Comparison of ENCODE assay signal across 11 cellular contexts in the genomic region with DNA sequence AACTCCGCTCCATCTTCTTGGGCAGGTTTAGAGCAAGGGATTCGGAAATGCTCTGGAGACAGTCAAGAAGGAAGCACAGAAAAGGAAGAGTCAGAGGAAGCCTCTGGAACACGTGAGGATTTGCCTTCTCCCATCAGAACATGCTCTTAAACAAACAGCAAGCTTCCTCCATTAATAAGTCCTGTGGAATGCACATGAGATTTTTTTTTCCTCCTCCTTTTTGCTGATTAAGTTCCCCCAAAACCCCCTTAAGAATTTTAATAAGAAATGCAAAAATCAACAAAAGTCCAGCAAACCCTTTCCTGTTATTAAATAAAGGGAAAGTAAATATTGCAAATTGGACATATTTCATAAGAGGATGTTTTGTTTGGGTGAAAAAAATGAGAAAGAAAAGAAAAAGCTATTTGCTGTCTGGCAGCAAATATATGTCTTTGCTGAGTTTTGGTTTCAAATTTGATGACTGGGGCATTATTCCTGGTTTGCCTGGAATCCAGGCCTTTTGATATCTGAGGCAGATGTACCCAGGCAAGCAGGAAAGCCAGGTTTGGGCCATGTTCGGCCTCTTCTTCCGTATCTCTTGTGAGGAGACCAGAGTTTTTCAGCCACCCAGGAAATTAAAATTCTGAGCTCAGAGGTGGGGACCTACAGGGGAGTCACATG. TPM values are rescaled to one million over a fixed set of nuclear protein-coding genes. Genes with fewer than 3 reads are reported as not detected.
DNase-seq lines count a peak whose midpoint lies in the region; ATAC-seq and TF ChIP-seq lines count a peak whose summit lies in the region.
"Had no signal": no experiment of that assay in that cellular context is flagged by ENCODE, and none has a peak within 500 bp of the region (broad histone marks: within the 10 kb centered on the region; RNA-seq: fewer than 3 reads in every experiment).

No MANE protein-coding gene starts in this region.

- no peaks in the 10 kb centered on the region for H3K36me3 ChIP-seq in mucosa of descending colon (ENCODE audit: low read depth)
- H3K36me3 ChIP-seq: tibial artery had no signal

- H3K4me1 ChIP-seq in mucosa of descending colon (ENCODE audit: low read depth), result peaks cover 14% of the 10 kb centered on the region

- peak overlapping the region in 11 of 21 experiments; percentile 13 to 79 (median 37) for H3K27ac ChIP-seq in skin epidermis

- no peak for TF ChIP-seq CTCF in mucosa of descending colon (IDR thresholded peaks at IDR 0.05)

- H3K9me3 ChIP-seq in mucosa of descending colon, result no peaks in the 10 kb centered on the region
- H3K9me3 ChIP-seq: tibial artery had no signal

- intact Hi-C loops in mucosa of descending colon (cut with DNase I, micrococcal nuclease), result no loop called here

- ATAC-seq in mucosa of descending colon (no peak), GM21423 (IDR thresholded peaks at IDR 0.05; ENCODE audit: unreplicated experiment) (no peak)

- DNase-seq in EL, result peak; percentile 68
- DNase-seq in amniotic epithelial cell (ENCODE audit: low read depth), result peak; percentile 68
- DNase-seq in fibroblast of the conjunctiva (ENCODE audit: low read depth), result peak; percentile 21
- DNase-seq in mucosa of descending colon, result no peak
- no peak for DNase-seq in NCI-H69 (lab: John Stamatoyannopoulos, UW)
- no peak for DNase-seq in activated effector memory CD4-positive, alpha-beta T cell treated with anti-CD3 and anti-CD28 coated beads, Interleukin-2, amount 50 U/mL, for 16 hours
- DNase-seq: activated gamma-delta T cell, NCI-H1105 treated with DMSO at 0.1 percent for 48 hours, tibial artery had no signal

- H3K4me3 ChIP-seq in skin epidermis, result no peak overlapping the region
- no peak overlapping the region for H3K4me3 ChIP-seq in mucosa of descending colon
- H3K4me3 ChIP-seq: tibial artery had no signal

RNA-seq across cellular contexts. Expression of gene TSEN2, which starts 7.9 kb away (rescaled TPM):
- 10 to 100 TPM; 18.2 to 29.7 (median 28.8) TPM for total RNA-seq in mucosa of descending colon

Comparison
In these comparisons a context has a peak if more than half of its experiments do, and no peak if none do; other contexts are left out.
1. DNase-seq: peak in EL (single experiment), amniotic epithelial cell (single experiment) and fibroblast of the conjunctiva (single experiment); none in mucosa of descending colon (0 of 3), NCI-H69 (single experiment) and activated effector memory CD4-positive, alpha-beta T cell treated with anti-CD3 and anti-CD28 coated beads, Interleukin-2, amount 50 U/mL, for 16 hours (single experiment).